ENCODE assay signal across 21 cellular contexts in the genomic region with DNA sequence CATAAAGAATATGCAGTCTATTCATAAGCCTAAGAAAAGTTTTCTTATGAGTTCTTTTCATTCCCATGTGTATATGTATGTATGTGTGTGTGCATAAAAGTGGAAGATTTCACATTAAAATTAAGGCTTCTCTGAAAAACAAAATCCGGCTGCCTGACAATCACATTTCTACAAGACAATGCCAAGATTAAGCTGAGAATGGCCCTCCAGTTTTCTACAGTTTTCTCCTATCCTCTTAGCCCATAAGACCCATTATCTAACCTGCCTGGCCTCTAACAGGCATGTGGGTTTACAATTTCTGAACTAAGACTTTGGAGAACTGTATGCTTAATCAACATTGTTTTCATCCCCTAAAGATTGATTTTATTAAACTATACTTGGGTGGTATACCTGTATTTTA.
"Had no signal": no experiment of that assay in that cellular context is flagged by ENCODE, and none has a peak within 500 bp of the region (broad histone marks: within the 10 kb centered on the region; RNA-seq: fewer than 3 reads in every experiment).

No MANE protein-coding gene starts in this region.

- H3K36me3 Mint-ChIP-seq: naive thymus-derived CD8-positive, alpha-beta T cell; stimulated activated effector memory CD8-positive, alpha-beta T cell treated with anti-CD3 and anti-CD28 coated beads, Interleukin-12 subunit alpha, Interleukin-12 subunit beta, amount 100 ng/mL, for 72 hours had no signal

- H3K4me3 Mint-ChIP-seq: naive thymus-derived CD8-positive, alpha-beta T cell; stimulated activated effector memory CD8-positive, alpha-beta T cell treated with anti-CD3 and anti-CD28 coated beads, Interleukin-12 subunit alpha, Interleukin-12 subunit beta, amount 100 ng/mL, for 72 hours had no signal

- DNase-seq: effector CD4-positive, alpha-beta T cell; foreskin melanocyte; head of caudate nucleus; kidney glomerular epithelial cell; mammary epithelial cell; mucosa of descending colon; naive thymus-derived CD8-positive, alpha-beta T cell; nucleus accumbens; pancreas; right cardiac atrium; stimulated activated CD4-positive, alpha-beta T cell treated with anti-CD3 and anti-CD28 coated beads, Interleukin-4, amount 100 ng/mL, for 1 hour; stimulated activated CD8-positive, alpha-beta memory T cell treated with anti-CD3 and anti-CD28 coated beads, Interleukin-4, amount 100 ng/mL, for 48 hours; stimulated activated naive CD8-positive, alpha-beta T cell treated with anti-CD3 and anti-CD28 coated beads, Interleukin-15, Interleukin-2, amounts not matched to agents 100 U/mL and 50 U/mL, for 24 hours; thyroid gland; upper lobe of left lung; uterus had no signal

- H3K27me3 ChIP-seq: hepatocyte, pancreas, suprapubic skin, thyroid gland, upper lobe of left lung, uterus had no signal

- H3K79me2 ChIP-seq: hepatocyte had no signal

- H3K36me3 ChIP-seq: pancreas, suprapubic skin, thyroid gland, upper lobe of left lung, uterus had no signal

- H3K4me1 ChIP-seq: pancreas, suprapubic skin, uterus had no signal

- H3K4me2 ChIP-seq: hepatocyte had no signal

- ATAC-seq: mucosa of descending colon; naive thymus-derived CD8-positive, alpha-beta T cell; pancreas; right cardiac atrium; stimulated activated effector memory CD8-positive, alpha-beta T cell treated with anti-CD3 and anti-CD28 coated beads, Interleukin-12 subunit alpha, Interleukin-12 subunit beta, amount 100 ng/mL, for 72 hours; stimulated activated naive CD8-positive, alpha-beta T cell treated with anti-CD3 and anti-CD28 coated beads, Interleukin-15, Interleukin-2, amounts not matched to agents 100 U/mL and 50 U/mL, for 24 hours had no signal

- H3K9me3 ChIP-seq: mucosa of descending colon, pancreas, suprapubic skin, thyroid gland, uterus had no signal

- H3K4me3 ChIP-seq: coronary artery, hepatocyte, mucosa of descending colon, pancreas, suprapubic skin, thyroid gland, upper lobe of left lung, uterus had no signal

- H2AFZ ChIP-seq: hepatocyte had no signal

- H3K27me3 Mint-ChIP-seq: progenitor cell of endocrine pancreas had no signal

- H3K4me1 Mint-ChIP-seq: naive thymus-derived CD8-positive, alpha-beta T cell; stimulated activated effector memory CD8-positive, alpha-beta T cell treated with anti-CD3 and anti-CD28 coated beads, Interleukin-12 subunit alpha, Interleukin-12 subunit beta, amount 100 ng/mL, for 72 hours had no signal

- H3K27ac Mint-ChIP-seq: naive thymus-derived CD8-positive, alpha-beta T cell; progenitor cell of endocrine pancreas; stimulated activated effector memory CD8-positive, alpha-beta T cell treated with anti-CD3 and anti-CD28 coated beads, Interleukin-12 subunit alpha, Interleukin-12 subunit beta, amount 100 ng/mL, for 72 hours had no signal

- H3K27ac ChIP-seq: coronary artery, hepatocyte, pancreas, suprapubic skin, thyroid gland, upper lobe of left lung, uterus had no signal
